8 cellular contexts compared by ENCODE assay signal in genomic region chr7:116864084-116864483, GRCh38. TPM values are rescaled to one million over a fixed set of nuclear protein-coding genes. Genes with fewer than 3 reads are reported as not detected.
DNase-seq lines count a peak whose midpoint lies in the region; ATAC-seq and TF ChIP-seq lines count a peak whose summit lies in the region.

No MANE protein-coding gene starts in this region.

- no peaks in the 10 kb centered on the region for H3K27me3 ChIP-seq in lung (ENCODE audit: control insufficient read depth, insufficient read depth)

- H3K27ac ChIP-seq in lung (ENCODE audit: low read depth in 1 of 2, low read length in 1 of 2) (peak overlapping the region in 1 of 2 donors; percentile 97), urinary bladder (ENCODE audit: low read depth) (no peak overlapping the region)

- no peaks in the 10 kb centered on the region for H3K9me3 ChIP-seq in lung (ENCODE audit: control insufficient read depth in 2 of 2, insufficient read depth in 1 of 2, low read length in 1 of 2)

- no peak for DNase-seq in activated naive CD4-positive, alpha-beta T cell treated with Interleukin-2 at 50 U/mL for 16 hours
- DNase-seq in astrocyte of the cerebellum (ENCODE audit: low read depth) (no peak), lung (ENCODE audit: low spot score) (no peak), occipital lobe (lab: John Stamatoyannopoulos, UW) (no peak)

- no peak overlapping the region for H3K27ac Mint-ChIP-seq in activated naive CD4-positive, alpha-beta T cell treated with anti-CD3 and anti-CD28 coated beads, Interleukin-2, amount 50 U/mL, for 24 hours

- peak overlapping the region; percentile 88 for H3K4me3 ChIP-seq in astrocyte of the cerebellum (ENCODE audit: low read depth, low read length)
- peak overlapping the region; percentile 71 for H3K4me3 ChIP-seq in lung
- peak overlapping the region; percentile 95 for H3K4me3 ChIP-seq in urinary bladder (ENCODE audit: low read depth, low read length)

- H3K36me3 ChIP-seq in lung (ENCODE audit: control insufficient read depth in 2 of 2, insufficient read depth in 2 of 2, low read length in 2 of 2), result no peaks in the 10 kb centered on the region
- no peaks in the 10 kb centered on the region for H3K36me3 ChIP-seq in urinary bladder (ENCODE audit: insufficient read depth)

- H3K4me1 Mint-ChIP-seq in activated naive CD4-positive, alpha-beta T cell treated with anti-CD3 and anti-CD28 coated beads, Interleukin-2, amount 50 U/mL, for 24 hours, result peaks cover 54% of the 10 kb centered on the region

- TF ChIP-seq CTCF in astrocyte of the cerebellum (IDR thresholded peaks at IDR 0.05; ENCODE audit: low read depth, low read length, missing control alignments), result no peak
- TF ChIP-seq CTCF in lung (IDR thresholded peaks at IDR 0.05; ENCODE audit: control extremely low read depth, extremely low read depth), result no peak

- no peaks in the 10 kb centered on the region for H3K9me3 Mint-ChIP-seq in activated naive CD4-positive, alpha-beta T cell treated with anti-CD3 and anti-CD28 coated beads, Interleukin-2, amount 50 U/mL, for 24 hours

- H3K36me3 Mint-ChIP-seq in activated naive CD4-positive, alpha-beta T cell treated with anti-CD3 and anti-CD28 coated beads, Interleukin-2, amount 50 U/mL, for 24 hours, result peaks cover 8% of the 10 kb centered on the region

- H3K27me3 Mint-ChIP-seq in activated naive CD4-positive, alpha-beta T cell treated with anti-CD3 and anti-CD28 coated beads, Interleukin-2, amount 50 U/mL, for 24 hours, result no peaks in the 10 kb centered on the region

- ATAC-seq in lung (ENCODE audit: insufficient read depth, low FRiP score) (no peak), GM21825 (IDR thresholded peaks at IDR 0.05; ENCODE audit: unreplicated experiment) (no peak), HG02759 (IDR thresholded peaks at IDR 0.05; ENCODE audit: unreplicated experiment) (no peak)

- in situ Hi-C loops in astrocyte of the cerebellum (cut with HindIII; ENCODE audit: low sequenced_read_pairs), result no loop called here

- 26 to 28% methylated on average over 4 of the region's 4 CpGs for WGBS in lung, 2 donors
- WGBS in urinary bladder, result 26% methylated on average over 4 of the region's 4 CpGs

- H3K4me1 ChIP-seq in lung (ENCODE audit: control insufficient read depth in 2 of 2, insufficient read depth in 2 of 2, low read length in 2 of 2) (peaks cover 4 to 16% of the 10 kb centered on the region in 2 donors), urinary bladder (ENCODE audit: insufficient read depth) (no peaks in the 10 kb centered on the region)

- H3K4me3 Mint-ChIP-seq in activated naive CD4-positive, alpha-beta T cell treated with anti-CD3 and anti-CD28 coated beads, Interleukin-2, amount 50 U/mL, for 24 hours, result peak overlapping the region; percentile 100

RNA-seq across cellular contexts. Expression of gene CAPZA2, which starts 1.7 kb away (rescaled TPM):
- total RNA-seq in lung (100 to 1,000 TPM; 175 to 201 TPM), urinary bladder (286 TPM), occipital lobe (214 TPM)
- polyA plus RNA-seq in lung (100 to 1,000 TPM in 1 of 2 donors, 10 to 100 TPM in 1; 38.4 to 148 TPM), urinary bladder (156 TPM)
